1 cellular context compared by ENCODE assay signal in genomic region chr1:46718727-46719622, GRCh38.
TF ChIP-seq lines count a peak whose summit lies in the region.

TSS of gene EFCAB14 (minus strand) at chr1:46719114. CDS start at chr1:46718087, 1,027 bp downstream.

TF ChIP-seq in HEK293, 187 proteins besides CTCF, POLR2A, EP300 and RAD21 (continued from another document and continues in another):
- TF ChIP-seq ZNF148 (tag by site-specific recombination; IDR thresholded peaks at IDR 0.05; ENCODE audit: borderline replicate concordance) (no peak), ZNF654 (tag by site-specific recombination; IDR thresholded peaks at IDR 0.05; ENCODE audit: low read depth) (no peak), ZNF114 (tag by site-specific recombination; IDR thresholded peaks at IDR 0.05) (no peak), INSM2 (tag by site-specific recombination; IDR thresholded peaks at IDR 0.05) (peak; percentile 25; the same call in 1 of the 2 replicates), REPIN1 (tag by site-specific recombination; IDR thresholded peaks at IDR 0.05; ENCODE audit: low read depth) (no peak), KLF17 (tag by site-specific recombination; IDR thresholded peaks at IDR 0.05) (peak; percentile 84), ZNF548 (tag by site-specific recombination; IDR thresholded peaks at IDR 0.05) (no peak), ZNF558 (tag by site-specific recombination; IDR thresholded peaks at IDR 0.05) (no peak), ZBTB10 (tag by site-specific recombination; IDR thresholded peaks at IDR 0.05) (peak; percentile 65), ZNF660 (tag by site-specific recombination; IDR thresholded peaks at IDR 0.05) (peak; percentile 40; the same call in 1 of the 2 replicates), GFI1B (tag by site-specific recombination; IDR thresholded peaks at IDR 0.05) (no peak), ZNF529 (tag by site-specific recombination; IDR thresholded peaks at IDR 0.05; ENCODE audit: insufficient replicate concordance) (no peak), ZNF211 (tag by site-specific recombination; IDR thresholded peaks at IDR 0.05; ENCODE audit: low read depth) (no peak), PRDM10 (tag by site-specific recombination; IDR thresholded peaks at IDR 0.05) (peak; percentile 76), ZNF449 (tag by site-specific recombination; IDR thresholded peaks at IDR 0.05) (peak; percentile 14; the same call in 1 of the 2 replicates), ZNF692 (tag by site-specific recombination; IDR thresholded peaks at IDR 0.05) (peak; percentile 100), ZNF670 (tag by site-specific recombination; IDR thresholded peaks at IDR 0.05; ENCODE audit: low read depth) (no peak), ZNF76 (tag by site-specific recombination; IDR thresholded peaks at IDR 0.05; ENCODE audit: borderline replicate concordance, low read depth) (peak; percentile 47; the same call in 1 of the 2 replicates), KLF16 (tag by site-specific recombination; IDR thresholded peaks at IDR 0.05) (peak; percentile 90), HOXD13 (CRISPR knock-in tag; IDR thresholded peaks at IDR 0.05; ENCODE audit: borderline replicate concordance) (no peak), ZNF335 (tag by site-specific recombination; conservative IDR thresholded peaks at IDR 0.05) (peak; percentile 81), ZIC2 (tag by site-specific recombination; IDR thresholded peaks at IDR 0.05) (peak; percentile 95), ZNF560 (tag by site-specific recombination; IDR thresholded peaks at IDR 0.05; ENCODE audit: borderline replicate concordance) (no peak), SETDB1 (IDR thresholded peaks at IDR 0.05; ENCODE audit: insufficient read length, low read length) (no peak), ZNF571 (tag by site-specific recombination; IDR thresholded peaks at IDR 0.05) (no peak), ZNF48 (tag by site-specific recombination; IDR thresholded peaks at IDR 0.05) (no peak), ZNF26 (tag by site-specific recombination; IDR thresholded peaks at IDR 0.05) (no peak), SP3 (tag by site-specific recombination; IDR thresholded peaks at IDR 0.05) (peak; percentile 95), OVOL3 (tag by site-specific recombination; IDR thresholded peaks at IDR 0.05) (no peak), ZNF155 (tag by site-specific recombination; IDR thresholded peaks at IDR 0.05) (no peak), BCL11B (tag by site-specific recombination; IDR thresholded peaks at IDR 0.05; ENCODE audit: low read depth) (peak; percentile 57; the same call in 1 of the 2 replicates), ZNF37A (tag by site-specific recombination; IDR thresholded peaks at IDR 0.05) (no peak), ZNF174 (tag by site-specific recombination; IDR thresholded peaks at IDR 0.05) (no peak), ZNF146 (tag by site-specific recombination; IDR thresholded peaks at IDR 0.05) (no peak), TSHZ1 (tag by site-specific recombination; IDR thresholded peaks at IDR 0.05; ENCODE audit: borderline replicate concordance) (peak; percentile 43; the same call in 1 of the 2 replicates), ZNF157 (tag by site-specific recombination; IDR thresholded peaks at IDR 0.05) (no peak), RBAK (tag by site-specific recombination; IDR thresholded peaks at IDR 0.05) (no peak)
